Comparison of ENCODE assay signal across 25 cellular contexts in genomic region chr13:36839281-36839680, GRCh38.
"Had no signal": no experiment of that assay in that cellular context is flagged by ENCODE, and none has a peak within 500 bp of the region (broad histone marks: within the 10 kb centered on the region; RNA-seq: fewer than 3 reads in every experiment).

No MANE protein-coding gene starts in this region.

- ATAC-seq: activated T-cell treated with anti-CD3 and anti-CD28 coated beads, Interleukin-2, amount 50 U/mL, for 72 hours; left lung had no signal

- H3K9me3 Mint-ChIP-seq: activated T-cell treated with anti-CD3 and anti-CD28 coated beads, Interleukin-2, amount 50 U/mL, for 72 hours; nephron progenitor cell had no signal

- H3K9me3 ChIP-seq: ascending aorta, breast epithelium, esophagus muscularis mucosa, left lung, right atrium auricular region, tibial nerve, uterus had no signal

- H3K4me3 ChIP-seq: ascending aorta, breast epithelium, esophagus muscularis mucosa, left lung, right atrium auricular region, tibial nerve, uterus had no signal

- H3K27ac Mint-ChIP-seq: activated T-cell treated with anti-CD3 and anti-CD28 coated beads, Interleukin-2, amount 50 U/mL, for 72 hours; progenitor cell of endocrine pancreas had no signal

- DNase-seq: activated CD4-positive, alpha-beta T cell treated with anti-CD3 and anti-CD28 coated beads, Interleukin-2, amount 50 U/mL, for 1 hour; activated CD8-positive, alpha-beta memory T cell treated with anti-CD3 and anti-CD28 coated beads for 24 hours; activated CD8-positive, alpha-beta memory T cell treated with anti-CD3 and anti-CD28 coated beads, Interleukin-2, amount 50 U/mL, for 48 hours; activated effector memory CD4-positive, alpha-beta T cell treated with anti-CD3 and anti-CD28 coated beads, Interleukin-2, amount 50 U/mL, for 16 hours; activated naive CD4-positive, alpha-beta T cell treated with anti-CD3 and anti-CD28 coated beads, Interleukin-2, amount 50 U/mL, for 16 hours; activated T-cell treated with anti-CD3 and anti-CD28 coated beads, Interleukin-2, amount 50 U/mL, for 72 hours; cortex of kidney; effector CD4-positive, alpha-beta T cell; left lung; midbrain; nephron progenitor cell; stimulated activated CD4-positive, alpha-beta T cell treated with anti-CD3 and anti-CD28 coated beads, Interleukin-12 subunit alpha, Interleukin-12 subunit beta, amount 100 ng/mL, for 4 hours; stimulated activated CD4-positive, alpha-beta T cell treated with anti-CD3 and anti-CD28 coated beads, Interleukin-1b, Interleukin-23, amount 100 ng/mL, for 48 hours; stimulated activated CD8-positive, alpha-beta memory T cell treated with anti-CD3 and anti-CD28 coated beads, Interleukin-4, amount 100 ng/mL, for 48 hours; stimulated activated naive CD4-positive, alpha-beta T cell treated with Interleukin-2 at 50 U/mL for 16 hours; substantia nigra; T-helper 1 cell; T-helper 9 cell; uterus had no signal

- H3K27me3 Mint-ChIP-seq: progenitor cell of endocrine pancreas had no signal

- H3K36me3 ChIP-seq: breast epithelium, left lung, right atrium auricular region, uterus had no signal

- H3K4me1 ChIP-seq: ascending aorta, breast epithelium, left lung, tibial nerve, uterus had no signal

- H3K27ac ChIP-seq: ascending aorta, breast epithelium, esophagus muscularis mucosa, left lung, right atrium auricular region, tibial nerve, uterus had no signal

- H3K4me3 Mint-ChIP-seq: activated T-cell treated with anti-CD3 and anti-CD28 coated beads, Interleukin-2, amount 50 U/mL, for 72 hours; nephron progenitor cell had no signal

- H3K27me3 ChIP-seq: ascending aorta, breast epithelium, esophagus muscularis mucosa, left lung, right atrium auricular region, tibial nerve, uterus had no signal
